26 cellular contexts compared by ENCODE assay signal in genomic region chr3:53970656-53971055, GRCh38.
DNase-seq lines count a peak whose midpoint lies in the region; ATAC-seq, FAIRE-seq and TF ChIP-seq lines count a peak whose summit lies in the region.
"Had no signal": no experiment of that assay in that cellular context is flagged by ENCODE, and none has a peak within 500 bp of the region (broad histone marks: within the 10 kb centered on the region; RNA-seq: fewer than 3 reads in every experiment).

No MANE protein-coding gene starts in this region.

- in situ Hi-C loops in mammary epithelial cell (cut with MboI; ENCODE audit: low sequenced_read_pairs in 2 of 2), result no loop called here

- ATAC-seq in A549, result no peak
- ATAC-seq: activated naive CD4-positive, alpha-beta T cell treated with anti-CD3 and anti-CD28 coated beads, Interleukin-2, amount 50 U/mL, for 72 hours; left cardiac atrium; natural killer cell; stimulated activated effector memory CD8-positive, alpha-beta T cell treated with anti-CD3 and anti-CD28 coated beads, Interleukin-12 subunit alpha, Interleukin-12 subunit beta, amount 100 ng/mL, for 72 hours had no signal

- TF ChIP-seq POLR2A in A549 (IDR thresholded peaks at IDR 0.05; ENCODE audit: low read length), result no peak
- no peak for TF ChIP-seq POLR2A in ovary (IDR thresholded peaks at IDR 0.05)

- no peak for TF ChIP-seq CTCF in A549 (IDR thresholded peaks at IDR 0.05)
- no peak for TF ChIP-seq CTCF in mammary epithelial cell (conservative IDR thresholded peaks at IDR 0.05 in 1 of 2, IDR thresholded peaks at IDR 0.05 in 1 of 2; ENCODE audit: extremely low read depth in 1 of 2, insufficient read depth in 1 of 2, low read depth in 1 of 2, low read length in 2 of 2)
- TF ChIP-seq CTCF in ovary (IDR thresholded peaks at IDR 0.05), result no peak

- no TSS peak for BruUV-seq in mammary epithelial cell (replicated peaks; lab: Mats Ljungman, UMichigan)

- CTCF ChIA-PET in A549 (lab: Yijun Ruan, JAX), result interaction anchor here (0.6 to 1.3 kb wide), 2 partner anchors 31 to 560 kb away, joined by 4 read pairs; no protein-coding TSS in a partner anchor
- CTCF ChIA-PET in mammary epithelial cell (lab: Charles Lee; ENCODE audit: low non-redundant PET), result no interaction called here

- H3K27ac ChIP-seq in A549, result no peak overlapping the region
- no peak overlapping the region for H3K27ac ChIP-seq in mammary epithelial cell (ENCODE audit: insufficient read depth, low read depth, low read length)
- H3K27ac ChIP-seq in ovary, result no peak overlapping the region
- H3K27ac ChIP-seq: ascending aorta, C4-2B, parathyroid adenoma, suprapubic skin, uterus had no signal

- H3K36me3 ChIP-seq in mammary epithelial cell (ENCODE audit: insufficient read depth, low read length) (no peaks in the 10 kb centered on the region), ovary (no peaks in the 10 kb centered on the region)
- H3K36me3 ChIP-seq: ascending aorta, suprapubic skin, uterus had no signal

- H3K4me2 ChIP-seq in A549 (no peak overlapping the region), mammary epithelial cell (ENCODE audit: insufficient read depth, low read depth, low read length) (no peak overlapping the region)

- no peak for TF ChIP-seq RAD21 in A549 (conservative IDR thresholded peaks at IDR 0.05 in 1 of 2, IDR thresholded peaks at IDR 0.05 in 1 of 2)

- intact Hi-C loops in mammary epithelial cell (cut with micrococcal nuclease), result no loop called here
- intact Hi-C loops in ovary (cut with DNase I), result no loop called here

- 3% methylated on average over 3 of the region's 3 CpGs for WGBS in A549 (ENCODE audit: missing lambda C conversion rate)
- 57% methylated on average over 3 of the region's 3 CpGs for WGBS in mammary epithelial cell (ENCODE audit: low coverage, missing lambda C conversion rate)
- 31 to 39% (median 37%) methylated on average over 3 of the region's 3 CpGs for WGBS in ovary, 3 donors

- H3K4me1 ChIP-seq in A549, result no peaks in the 10 kb centered on the region
- no peaks in the 10 kb centered on the region for H3K4me1 ChIP-seq in mammary epithelial cell (ENCODE audit: insufficient read depth, low read length)
- H3K4me1 ChIP-seq in ovary (ENCODE audit: insufficient read depth), result no peaks in the 10 kb centered on the region
- H3K4me1 ChIP-seq: ascending aorta, parathyroid adenoma, suprapubic skin, uterus had no signal

- H2AFZ ChIP-seq in mammary epithelial cell (ENCODE audit: low read depth, low read length), result no peak overlapping the region
- H2AFZ ChIP-seq: parathyroid adenoma had no signal

- H3K4me3 ChIP-seq in A549, result no peak overlapping the region
- no peak overlapping the region for H3K4me3 ChIP-seq in mammary epithelial cell (replicated peaks in 1 of 3; ENCODE audit: insufficient read depth in 1 of 3, low read depth in 2 of 3, low read length in 3 of 3)
- no peak overlapping the region for H3K4me3 ChIP-seq in ovary
- H3K4me3 ChIP-seq: ascending aorta, suprapubic skin, uterus had no signal

- no peaks in the 10 kb centered on the region for H3K27me3 ChIP-seq in mammary epithelial cell (ENCODE audit: insufficient read depth, low read length)
- H3K27me3 ChIP-seq in ovary, result no peaks in the 10 kb centered on the region
- H3K27me3 ChIP-seq: ascending aorta, suprapubic skin, uterus had no signal

- dilution Hi-C loops in mammary epithelial cell (cut with HindIII; ENCODE audit: low sequenced_read_pairs), result no loop called here

- H3K9me3 ChIP-seq in A549 (no peaks in the 10 kb centered on the region), mammary epithelial cell (replicated peaks; ENCODE audit: insufficient read depth, low read length) (peaks cover 3% of the 10 kb centered on the region), ovary (no peaks in the 10 kb centered on the region)
- H3K9me3 ChIP-seq: ascending aorta, uterus had no signal

- POLR2A ChIA-PET in A549 (lab: Yijun Ruan, JAX), result no interaction called here

- H3K79me2 ChIP-seq in mammary epithelial cell (ENCODE audit: insufficient read depth, low read length), result no peaks in the 10 kb centered on the region
- H3K79me2 ChIP-seq: parathyroid adenoma had no signal

- no peaks in the 10 kb centered on the region for H4K20me1 ChIP-seq in mammary epithelial cell (ENCODE audit: insufficient read depth, low read length)

- TF ChIP-seq EP300 in A549 (IDR thresholded peaks at IDR 0.05) (no peak), ovary (IDR thresholded peaks at IDR 0.05) (no peak)

- no peak overlapping the region for H3K9ac ChIP-seq in mammary epithelial cell (ENCODE audit: insufficient read depth, low read length)
- H3K9ac ChIP-seq: parathyroid adenoma had no signal

- FAIRE-seq in A549 (lab: Jason Lieb, UNC), result no peak
- FAIRE-seq: GM18507 had no signal

- no peak for DNase-seq in A549 (ENCODE audit: low read depth in 1 of 2, low spot score in 1 of 2)
- peak; percentile 4 for DNase-seq in HT-29 (ENCODE audit: low spot score)
- DNase-seq in mammary epithelial cell, result peak; percentile 22
- DNase-seq in iPS-NIHi7 (ENCODE audit: extremely low spot score), result peak; percentile 76
- DNase-seq in NCI-H2081 (lab: John Stamatoyannopoulos, UW), result no peak
- no peak for DNase-seq in NCI-H1092 treated with DMSO at 0.1 percent for 48 hours (lab: John Stamatoyannopoulos, UW)
- no peak for DNase-seq in activated gamma-delta T cell treated with Interleukin-2 at 50 U/mL for 16 hours
- DNase-seq in ovary, result no peak
- DNase-seq: activated CD4-positive, alpha-beta T cell treated with anti-CD3 and anti-CD28 coated beads for 4 hours; Calu3; effector CD4-positive, alpha-beta T cell; KG1; left cardiac atrium; natural killer cell; NCI-H187; NCI-H748 treated with DMSO at 0.1 percent for 48 hours; SHP77 treated with DMSO at 0.1 percent for 48 hours; T-helper 1 cell; uterus had no signal

TF ChIP-seq in A549, 52 proteins besides CTCF, POLR2A, EP300 and RAD21:
- TF ChIP-seq EHF (CRISPR knock-in tag; IDR thresholded peaks at IDR 0.05), result no peak
- TF ChIP-seq FOSL2 (IDR thresholded peaks at IDR 0.05), result no peak
- TF ChIP-seq FOSL2 (CRISPR knock-in tag; IDR thresholded peaks at IDR 0.05), result no peak
- TF ChIP-seq REST (IDR thresholded peaks at IDR 0.05), result peak; percentile 62
- TF ChIP-seq RARB (CRISPR knock-in tag; IDR thresholded peaks at IDR 0.05), result no peak

Comparison
In these comparisons a context has a peak if more than half of its experiments do, and no peak if none do; other contexts are left out.
1. DNase-seq: peak in HT-29 (single experiment), mammary epithelial cell (single experiment) and iPS-NIHi7 (single experiment); none in A549 (0 of 2), NCI-H2081 (0 of 2), NCI-H1092 treated with DMSO at 0.1 percent for 48 hours (single experiment), activated gamma-delta T cell treated with Interleukin-2 at 50 U/mL for 16 hours (single experiment) and ovary (0 of 5).